1 cellular context compared by ENCODE assay signal in the genomic region with DNA sequence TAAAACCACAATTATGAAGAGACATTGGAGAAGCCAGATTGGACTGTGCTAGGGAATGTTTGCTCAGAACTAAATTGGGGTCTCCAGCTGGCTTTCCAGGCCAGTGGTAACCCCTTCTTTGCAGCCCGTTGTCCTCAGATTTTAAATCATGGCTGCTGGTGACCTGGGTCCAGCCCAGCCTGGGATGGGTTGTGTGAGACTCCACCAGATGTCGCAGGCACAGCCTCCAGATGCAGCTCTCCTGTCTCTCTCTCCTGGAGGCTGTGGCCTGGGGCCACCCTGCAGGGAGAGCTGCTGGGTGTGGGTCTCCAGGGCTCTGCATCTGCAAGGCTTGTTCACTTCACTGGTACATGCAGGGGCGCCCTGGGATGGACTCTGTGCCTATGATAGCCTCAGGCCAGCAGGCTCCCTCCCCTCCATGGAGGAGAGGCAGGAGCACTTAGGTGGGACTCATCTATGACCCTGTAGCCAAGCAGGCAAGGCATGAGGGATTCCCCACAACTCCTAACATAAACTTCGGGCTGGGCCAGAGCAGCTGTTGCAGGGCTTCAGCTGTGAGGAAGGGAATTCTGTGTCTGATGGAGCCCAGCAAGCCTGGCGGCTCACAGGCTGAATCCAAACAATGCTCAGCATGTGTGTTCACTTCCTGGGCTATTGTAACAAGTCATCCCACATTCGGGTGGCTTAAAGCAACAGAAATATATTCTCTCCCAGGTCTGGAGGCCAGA.
TF ChIP-seq lines count a peak whose summit lies in the region.

No MANE protein-coding gene starts in this region.

TF ChIP-seq in HepG2, 621 proteins besides CTCF, POLR2A, EP300 and RAD21:
- TF ChIP-seq RARA (CRISPR knock-in tag; IDR thresholded peaks at IDR 0.05), result no peak
- TF ChIP-seq, protein P1, sequence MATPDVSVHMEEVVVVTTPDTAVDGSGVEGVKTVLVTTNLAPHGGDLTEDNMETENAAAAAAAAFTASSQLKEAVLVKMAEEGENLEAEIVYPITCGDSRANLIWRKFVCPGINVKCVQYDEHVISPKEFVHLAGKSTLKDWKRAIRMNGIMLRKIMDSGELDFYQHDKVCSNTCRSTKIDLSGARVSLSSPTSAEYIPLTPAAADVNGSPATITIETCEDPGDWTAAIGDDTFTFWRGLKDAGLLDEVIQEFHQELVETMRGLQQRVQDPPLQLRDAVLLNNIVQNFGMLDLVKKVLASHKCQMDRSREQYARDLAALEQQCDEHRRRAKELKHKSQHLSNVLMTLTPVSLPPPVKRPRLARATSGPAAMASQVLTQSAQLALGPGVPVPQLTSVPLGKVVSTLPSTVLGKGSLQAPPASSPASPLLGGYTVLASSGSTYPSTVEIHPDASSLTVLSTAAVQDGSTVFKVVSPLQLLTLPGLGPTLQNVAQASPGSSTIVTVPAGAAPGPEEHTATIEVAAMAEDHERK (CRISPR knock-in tag; IDR thresholded peaks at IDR 0.05; ENCODE audit: low read depth), result no peak
- TF ChIP-seq, protein P2, sequence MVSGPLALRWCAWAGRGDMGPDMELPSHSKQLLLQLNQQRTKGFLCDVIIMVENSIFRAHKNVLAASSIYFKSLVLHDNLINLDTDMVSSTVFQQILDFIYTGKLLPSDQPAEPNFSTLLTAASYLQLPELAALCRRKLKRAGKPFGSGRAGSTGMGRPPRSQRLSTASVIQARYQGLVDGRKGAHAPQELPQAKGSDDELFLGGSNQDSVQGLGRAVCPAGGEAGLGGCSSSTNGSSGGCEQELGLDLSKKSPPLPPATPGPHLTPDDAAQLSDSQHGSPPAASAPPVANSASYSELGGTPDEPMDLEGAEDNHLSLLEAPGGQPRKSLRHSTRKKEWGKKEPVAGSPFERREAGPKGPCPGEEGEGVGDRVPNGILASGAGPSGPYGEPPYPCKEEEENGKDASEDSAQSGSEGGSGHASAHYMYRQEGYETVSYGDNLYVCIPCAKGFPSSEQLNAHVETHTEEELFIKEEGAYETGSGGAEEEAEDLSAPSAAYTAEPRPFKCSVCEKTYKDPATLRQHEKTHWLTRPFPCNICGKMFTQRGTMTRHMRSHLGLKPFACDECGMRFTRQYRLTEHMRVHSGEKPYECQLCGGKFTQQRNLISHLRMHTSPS (CRISPR knock-in tag; IDR thresholded peaks at IDR 0.05; ENCODE audit: low read depth), result no peak
- TF ChIP-seq ZNF598 (CRISPR knock-in tag; IDR thresholded peaks at IDR 0.05; ENCODE audit: borderline replicate concordance), result no peak
- no peak for TF ChIP-seq AGO1 (IDR thresholded peaks at IDR 0.05; ENCODE audit: low read depth, low read length, poor library complexity, severe bottlenecking)
- TF ChIP-seq, protein P3, sequence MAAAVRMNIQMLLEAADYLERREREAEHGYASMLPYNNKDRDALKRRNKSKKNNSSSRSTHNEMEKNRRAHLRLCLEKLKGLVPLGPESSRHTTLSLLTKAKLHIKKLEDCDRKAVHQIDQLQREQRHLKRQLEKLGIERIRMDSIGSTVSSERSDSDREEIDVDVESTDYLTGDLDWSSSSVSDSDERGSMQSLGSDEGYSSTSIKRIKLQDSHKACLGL (CRISPR knock-in tag; IDR thresholded peaks at IDR 0.05), result no peak
- TF ChIP-seq ZSCAN20 (CRISPR knock-in tag; IDR thresholded peaks at IDR 0.05; ENCODE audit: borderline replicate concordance), result no peak
- TF ChIP-seq, protein P4, sequence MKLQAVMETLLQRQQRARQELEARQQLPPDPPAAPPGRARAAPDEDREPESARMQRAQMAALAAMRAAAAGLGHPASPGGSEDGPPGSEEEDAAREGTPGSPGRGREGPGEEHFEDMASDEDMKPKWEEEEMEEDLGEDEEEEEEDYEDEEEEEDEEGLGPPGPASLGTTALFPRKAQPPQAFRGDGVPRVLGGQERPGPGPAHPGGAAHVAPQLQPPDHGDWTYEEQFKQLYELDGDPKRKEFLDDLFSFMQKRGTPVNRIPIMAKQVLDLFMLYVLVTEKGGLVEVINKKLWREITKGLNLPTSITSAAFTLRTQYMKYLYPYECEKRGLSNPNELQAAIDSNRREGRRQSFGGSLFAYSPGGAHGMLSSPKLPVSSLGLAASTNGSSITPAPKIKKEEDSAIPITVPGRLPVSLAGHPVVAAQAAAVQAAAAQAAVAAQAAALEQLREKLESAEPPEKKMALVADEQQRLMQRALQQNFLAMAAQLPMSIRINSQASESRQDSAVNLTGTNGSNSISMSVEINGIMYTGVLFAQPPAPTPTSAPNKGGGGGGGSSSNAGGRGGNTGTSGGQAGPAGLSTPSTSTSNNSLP (IDR thresholded peaks at IDR 0.05; ENCODE audit: low read depth, low read length), result no peak
- no peak for TF ChIP-seq ZNF780A (CRISPR knock-in tag; IDR thresholded peaks at IDR 0.05)
- TF ChIP-seq ZNF703 (CRISPR knock-in tag; IDR thresholded peaks at IDR 0.05; ENCODE audit: borderline replicate concordance), result no peak
- no peak for TF ChIP-seq SNRNP70 (IDR thresholded peaks at IDR 0.05; ENCODE audit: low read depth, low read length)
